ENCODE assay signal across 13 cellular contexts in genomic region chr1:212753766-212754165, GRCh38. TPM values are rescaled to one million over a fixed set of nuclear protein-coding genes. Genes with fewer than 3 reads are reported as not detected.
A peak's percentile ranks its signal among the peaks of the same experiment; 100 is the strongest.
DNase-seq lines count a peak whose midpoint lies in the region; ATAC-seq lines count a peak whose summit lies in the region.
"Had no signal": no experiment of that assay in that cellular context is flagged by ENCODE, and none has a peak within 500 bp of the region (broad histone marks: within the 10 kb centered on the region; RNA-seq: fewer than 3 reads in every experiment).

No MANE protein-coding gene starts in this region.

- peak overlapping the region; percentile 56 for H3K4me3 Mint-ChIP-seq in activated naive CD4-positive, alpha-beta T cell treated with anti-CD3 and anti-CD28 coated beads, Interleukin-2, amount 50 U/mL, for 24 hours
- peak overlapping the region; percentile 0 for H3K4me3 Mint-ChIP-seq in activated naive CD8-positive, alpha-beta T cell treated with anti-CD3 and anti-CD28 coated beads for 36 hours
- peak overlapping the region; percentile 32 to 69 for H3K4me3 Mint-ChIP-seq in stimulated activated naive CD8-positive, alpha-beta T cell treated with anti-CD3 and anti-CD28 coated beads, Interleukin-15, amount 100 ng/mL, for 72 hours

- no peaks in the 10 kb centered on the region for H3K9me3 ChIP-seq in KOPT-K1 (ENCODE audit: insufficient read depth, low read length, poor library complexity, severe bottlenecking)
- H3K9me3 ChIP-seq: SJSA1 had no signal

- no peak for ATAC-seq in activated naive CD4-positive, alpha-beta T cell treated with anti-CD3 and anti-CD28 coated beads, Interleukin-2, amount 50 U/mL, for 72 hours
- no peak for ATAC-seq in stimulated activated naive CD8-positive, alpha-beta T cell treated with anti-CD3 and anti-CD28 coated beads, Interleukin-15, amount 100 ng/mL, for 72 hours
- ATAC-seq in GM19467 (IDR thresholded peaks at IDR 0.05; ENCODE audit: unreplicated experiment), result no peak
- ATAC-seq: left colon had no signal

- H3K27ac ChIP-seq in KOPT-K1 (ENCODE audit: low read depth, low read length, poor library complexity, severe bottlenecking), result peak overlapping the region; percentile 51
- H3K27ac ChIP-seq: SJSA1 had no signal

- H3K36me3 Mint-ChIP-seq in activated naive CD4-positive, alpha-beta T cell treated with anti-CD3 and anti-CD28 coated beads, Interleukin-2, amount 50 U/mL, for 24 hours, result no peaks in the 10 kb centered on the region
- H3K36me3 Mint-ChIP-seq in activated naive CD4-positive, alpha-beta T cell treated with anti-CD3 and anti-CD28 coated beads, Interleukin-2, amount 50 U/mL, for 72 hours, result no peaks in the 10 kb centered on the region
- H3K36me3 Mint-ChIP-seq in activated naive CD8-positive, alpha-beta T cell treated with anti-CD3 and anti-CD28 coated beads for 36 hours, result peaks cover 6% of the 10 kb centered on the region

- peaks cover 10% of the 10 kb centered on the region for H3K36me3 ChIP-seq in KOPT-K1 (ENCODE audit: insufficient read depth, low read length)
- H3K36me3 ChIP-seq: SJSA1 had no signal

- no peaks in the 10 kb centered on the region for H3K9me3 Mint-ChIP-seq in activated naive CD4-positive, alpha-beta T cell treated with anti-CD3 and anti-CD28 coated beads, Interleukin-2, amount 50 U/mL, for 24 hours
- H3K9me3 Mint-ChIP-seq in activated naive CD4-positive, alpha-beta T cell treated with anti-CD3 and anti-CD28 coated beads, Interleukin-2, amount 50 U/mL, for 72 hours, result no peaks in the 10 kb centered on the region
- no peaks in the 10 kb centered on the region for H3K9me3 Mint-ChIP-seq in activated naive CD8-positive, alpha-beta T cell treated with anti-CD3 and anti-CD28 coated beads for 36 hours
- no peaks in the 10 kb centered on the region for H3K9me3 Mint-ChIP-seq in stimulated activated naive CD8-positive, alpha-beta T cell treated with anti-CD3 and anti-CD28 coated beads, Interleukin-15, amount 100 ng/mL, for 72 hours
- H3K9me3 Mint-ChIP-seq: activated naive CD4-positive, alpha-beta T cell treated with anti-CD3 and anti-CD28 coated beads for 36 hours had no signal

- peak overlapping the region; percentile 81 for H3K27ac Mint-ChIP-seq in activated naive CD4-positive, alpha-beta T cell treated with anti-CD3 and anti-CD28 coated beads, Interleukin-2, amount 50 U/mL, for 24 hours
- peak overlapping the region in 1 of 2 donors; percentile 4 for H3K27ac Mint-ChIP-seq in activated naive CD4-positive, alpha-beta T cell treated with anti-CD3 and anti-CD28 coated beads, Interleukin-2, amount 50 U/mL, for 72 hours
- peak overlapping the region; percentile 72 for H3K27ac Mint-ChIP-seq in activated naive CD8-positive, alpha-beta T cell treated with anti-CD3 and anti-CD28 coated beads for 36 hours
- H3K27ac Mint-ChIP-seq in stimulated activated naive CD8-positive, alpha-beta T cell treated with anti-CD3 and anti-CD28 coated beads, Interleukin-15, amount 100 ng/mL, for 72 hours, result no peak overlapping the region

- peaks cover 64% of the 10 kb centered on the region for H3K4me1 Mint-ChIP-seq in activated naive CD4-positive, alpha-beta T cell treated with anti-CD3 and anti-CD28 coated beads, Interleukin-2, amount 50 U/mL, for 24 hours
- H3K4me1 Mint-ChIP-seq in activated naive CD8-positive, alpha-beta T cell treated with anti-CD3 and anti-CD28 coated beads for 36 hours, result peaks cover 53% of the 10 kb centered on the region
- H3K4me1 Mint-ChIP-seq in stimulated activated naive CD8-positive, alpha-beta T cell treated with anti-CD3 and anti-CD28 coated beads, Interleukin-15, amount 100 ng/mL, for 72 hours, result peaks cover 45% of the 10 kb centered on the region

- H3K27me3 Mint-ChIP-seq in activated naive CD4-positive, alpha-beta T cell treated with anti-CD3 and anti-CD28 coated beads, Interleukin-2, amount 50 U/mL, for 24 hours, result no peaks in the 10 kb centered on the region
- no peaks in the 10 kb centered on the region for H3K27me3 Mint-ChIP-seq in activated naive CD8-positive, alpha-beta T cell treated with anti-CD3 and anti-CD28 coated beads for 36 hours
- H3K27me3 Mint-ChIP-seq in stimulated activated naive CD8-positive, alpha-beta T cell treated with anti-CD3 and anti-CD28 coated beads, Interleukin-15, amount 100 ng/mL, for 72 hours, result no peaks in the 10 kb centered on the region

- DNase-seq in activated naive CD4-positive, alpha-beta T cell treated with anti-CD3 and anti-CD28 coated beads, Interleukin-2, amount 50 U/mL, for 72 hours (ENCODE audit: low spot score in 2 of 2), result no peak
- DNase-seq in activated naive CD8-positive, alpha-beta T cell treated with anti-CD3 and anti-CD28 coated beads for 36 hours, result no peak
- DNase-seq in stimulated activated naive CD8-positive, alpha-beta T cell treated with anti-CD3 and anti-CD28 coated beads, Interleukin-15, amount 100 ng/mL, for 72 hours, result no peak
- DNase-seq in SIG-M5 (lab: John Stamatoyannopoulos, UW), result no peak
- no peak for DNase-seq in epidermal melanocyte (ENCODE audit: insufficient read length, low spot score)
- DNase-seq: left colon, NCI-H1694 treated with DMSO at 0.1 percent for 48 hours, NCI-H510A had no signal

RNA-seq across cellular contexts. Expression of gene NSL1, which starts 37.8 kb away (rescaled TPM):
- total RNA-seq in activated naive CD4-positive, alpha-beta T cell treated with anti-CD3 and anti-CD28 coated beads, Interleukin-2, amount 50 U/mL, for 72 hours, result 10 to 100 TPM; 27.8 to 33.8 TPM
- 10 to 100 TPM; 35.7 to 36.7 TPM for total RNA-seq in activated naive CD8-positive, alpha-beta T cell treated with anti-CD3 and anti-CD28 coated beads for 36 hours

RNA-seq across cellular contexts. Expression of gene TATDN3, which starts 37.9 kb away (rescaled TPM):
- total RNA-seq in activated naive CD4-positive, alpha-beta T cell treated with anti-CD3 and anti-CD28 coated beads, Interleukin-2, amount 50 U/mL, for 72 hours, result 10 to 100 TPM; 12.2 to 12.9 TPM
- total RNA-seq in activated naive CD8-positive, alpha-beta T cell treated with anti-CD3 and anti-CD28 coated beads for 36 hours, result 10 to 100 TPM; 15.2 to 18.9 TPM

RNA-seq across cellular contexts. Expression of gene BATF3, which starts 54.1 kb away (rescaled TPM):
- total RNA-seq in activated naive CD4-positive, alpha-beta T cell treated with anti-CD3 and anti-CD28 coated beads, Interleukin-2, amount 50 U/mL, for 72 hours, result 10 to 100 TPM; 14.0 to 31.4 TPM
- total RNA-seq in activated naive CD8-positive, alpha-beta T cell treated with anti-CD3 and anti-CD28 coated beads for 36 hours, result 10 to 100 TPM; 74.7 to 77.9 TPM

Comparison
In these comparisons a context has a peak if more than half of its experiments do, and no peak if none do; other contexts are left out.
1. H3K27ac Mint-ChIP-seq: peak in activated naive CD4-positive, alpha-beta T cell treated with anti-CD3 and anti-CD28 coated beads, Interleukin-2, amount 50 U/mL, for 24 hours (single experiment) and activated naive CD8-positive, alpha-beta T cell treated with anti-CD3 and anti-CD28 coated beads for 36 hours (single experiment); none in stimulated activated naive CD8-positive, alpha-beta T cell treated with anti-CD3 and anti-CD28 coated beads, Interleukin-15, amount 100 ng/mL, for 72 hours (0 of 2).
2. H3K4me3 Mint-ChIP-seq: peak in every context shown above with its lines; median percentile 56 in activated naive CD4-positive, alpha-beta T cell treated with anti-CD3 and anti-CD28 coated beads, Interleukin-2, amount 50 U/mL, for 24 hours; 50 in stimulated activated naive CD8-positive, alpha-beta T cell treated with anti-CD3 and anti-CD28 coated beads, Interleukin-15, amount 100 ng/mL, for 72 hours; 0 in activated naive CD8-positive, alpha-beta T cell treated with anti-CD3 and anti-CD28 coated beads for 36 hours.